ENCODE assay signal across 2 cellular contexts in genomic region chr3:166842784-166843183, GRCh38.
A peak's percentile ranks its signal among the peaks of the same experiment; 100 is the strongest.
DNase-seq lines count a peak whose midpoint lies in the region; ATAC-seq lines count a peak whose summit lies in the region.
"Not testable (repeated sequence)": the region's sequence is repeated elsewhere in the genome, so short reads cannot be mapped to it uniquely, and the experiment has no call there.

No MANE protein-coding gene starts in this region.

- intact Hi-C loops in Right ventricle myocardium inferior (cut with DNase I); Right ventricle myocardium superior (cut with DNase I): not testable (repeated sequence)

- DNase-seq in Right ventricle myocardium inferior (ENCODE audit: missing footprints): peak; percentile 20
- DNase-seq in Right ventricle myocardium superior: peak; percentile 16

- ATAC-seq in Right ventricle myocardium inferior; Right ventricle myocardium superior (ENCODE audit: poor library complexity): not testable (repeated sequence)
